ENCODE assay signal across 10 cellular contexts in genomic region chr2:217853301-217853881, GRCh38.
DNase-seq lines count a peak whose midpoint lies in the region; ATAC-seq and TF ChIP-seq lines count a peak whose summit lies in the region.
"Had no signal": no experiment of that assay in that cellular context is flagged by ENCODE, and none has a peak within 500 bp of the region (broad histone marks: within the 10 kb centered on the region; RNA-seq: fewer than 3 reads in every experiment).

No MANE protein-coding gene starts in this region.

- H3K27me3 ChIP-seq in gastroesophageal sphincter: no peaks in the 10 kb centered on the region
- H3K27me3 ChIP-seq in mesendoderm (ENCODE audit: insufficient read depth, low read length, poor library complexity): no peaks in the 10 kb centered on the region

- H2BK15ac ChIP-seq in mesendoderm (replicated peaks; ENCODE audit: low read depth): no peak overlapping the region

- peak; percentile 90 for DNase-seq in AG10803 (ENCODE audit: low read depth)
- DNase-seq in amniotic stem cell (lab: John Stamatoyannopoulos, UW): peak; percentile 13
- peak; percentile 48 for DNase-seq in renal cortical epithelial cell (ENCODE audit: low read depth)
- DNase-seq in islet precursor cell: no peak
- no peak for DNase-seq in mesendoderm
- no peak for DNase-seq in Kasumi-1 (lab: John Stamatoyannopoulos, UW)
- DNase-seq: H7 had no signal

- H3K36me3 ChIP-seq in gastroesophageal sphincter (peaks cover 0 to 82% of the 10 kb centered on the region in 2 donors), mesendoderm (ENCODE audit: control insufficient read depth, insufficient read depth, low read length) (no peaks in the 10 kb centered on the region)

- H3K27ac ChIP-seq in gastroesophageal sphincter (peak overlapping the region; percentile 8 to 93 (median 90)), mesendoderm (ENCODE audit: low read depth, low read length) (no peak overlapping the region)
- H3K27ac ChIP-seq: SK-N-MC had no signal

- no peak overlapping the region for H4K8ac ChIP-seq in mesendoderm (ENCODE audit: low read depth, low read length)

- no peak overlapping the region for H3K56ac ChIP-seq in mesendoderm (ENCODE audit: low read length)

- no peak overlapping the region for H3K18ac ChIP-seq in mesendoderm (ENCODE audit: low read length)

- TF ChIP-seq CTCF in AG10803 (conservative IDR thresholded peaks at IDR 0.05; ENCODE audit: low read length) (no peak), gastroesophageal sphincter (IDR thresholded peaks at IDR 0.05) (no peak)

- no peak overlapping the region for H2BK5ac ChIP-seq in mesendoderm (ENCODE audit: low read length)

- no peak overlapping the region for H3K4me3 ChIP-seq in AG10803 (ENCODE audit: low read length)
- H3K4me3 ChIP-seq in gastroesophageal sphincter: no peak overlapping the region
- H3K4me3 ChIP-seq in mesendoderm (ENCODE audit: low read length): no peak overlapping the region
- H3K4me3 ChIP-seq: SK-N-MC had no signal

- WGBS in gastroesophageal sphincter (ENCODE audit: low coverage in 1 of 2), 2 donors: 18 to 21% methylated on average over 2 to 3 of the region's 6 CpGs
- no CpG with 5 or more reads among the region's 6 CpGs for WGBS in mesendoderm (ENCODE audit: extremely low coverage, insufficient coverage, low lambda C conversion rate)

- H4K5ac ChIP-seq in mesendoderm (ENCODE audit: low read length): no peak overlapping the region

- TF ChIP-seq EP300 in gastroesophageal sphincter (IDR thresholded peaks at IDR 0.05): no peak

- TF ChIP-seq POLR2A in gastroesophageal sphincter (IDR thresholded peaks at IDR 0.05): no peak

- H3K79me1 ChIP-seq in mesendoderm (ENCODE audit: low read length): no peaks in the 10 kb centered on the region

- no peaks in the 10 kb centered on the region for H3K9me3 ChIP-seq in gastroesophageal sphincter

- no peak overlapping the region for H3K4ac ChIP-seq in mesendoderm (ENCODE audit: low read depth, low read length)

- no peaks in the 10 kb centered on the region for H3K79me2 ChIP-seq in mesendoderm (ENCODE audit: control insufficient read depth, insufficient read depth, low read length)

- no peak overlapping the region for H2AK5ac ChIP-seq in mesendoderm (ENCODE audit: low read length)

- H2BK120ac ChIP-seq in mesendoderm (ENCODE audit: low read depth, low read length): no peak overlapping the region

- ATAC-seq in gastroesophageal sphincter: peak; percentile 69
- no peak for ATAC-seq in GM21619 (IDR thresholded peaks at IDR 0.05; ENCODE audit: unreplicated experiment)

- H3K4me1 ChIP-seq in gastroesophageal sphincter: peaks cover 22 to 100% (median 89%) of the 10 kb centered on the region in 3 donors
- no peaks in the 10 kb centered on the region for H3K4me1 ChIP-seq in mesendoderm (ENCODE audit: control insufficient read depth, low read depth, low read length)

- H3K4me2 ChIP-seq in mesendoderm (ENCODE audit: low read length): no peak overlapping the region

- H3K23ac ChIP-seq in mesendoderm (ENCODE audit: low read length): no peak overlapping the region

- no peak overlapping the region for H3K9ac ChIP-seq in mesendoderm (ENCODE audit: low read length)

Comparison
In these comparisons a context has a peak if more than half of its experiments do, and no peak if none do; other contexts are left out.
1. DNase-seq: peak in AG10803 (single experiment), amniotic stem cell (single experiment) and renal cortical epithelial cell (single experiment); none in islet precursor cell (single experiment), mesendoderm (single experiment) and Kasumi-1 (0 of 2).